Comparison of ENCODE assay signal across 1 cellular context in genomic region chr15:60555814-60556213, GRCh38.
TF ChIP-seq lines count a peak whose summit lies in the region.

No MANE protein-coding gene starts in this region.

TF ChIP-seq in GM23338, 12 proteins besides CTCF, POLR2A, EP300 and RAD21 (continued from another document):
- TF ChIP-seq, protein P1, sequence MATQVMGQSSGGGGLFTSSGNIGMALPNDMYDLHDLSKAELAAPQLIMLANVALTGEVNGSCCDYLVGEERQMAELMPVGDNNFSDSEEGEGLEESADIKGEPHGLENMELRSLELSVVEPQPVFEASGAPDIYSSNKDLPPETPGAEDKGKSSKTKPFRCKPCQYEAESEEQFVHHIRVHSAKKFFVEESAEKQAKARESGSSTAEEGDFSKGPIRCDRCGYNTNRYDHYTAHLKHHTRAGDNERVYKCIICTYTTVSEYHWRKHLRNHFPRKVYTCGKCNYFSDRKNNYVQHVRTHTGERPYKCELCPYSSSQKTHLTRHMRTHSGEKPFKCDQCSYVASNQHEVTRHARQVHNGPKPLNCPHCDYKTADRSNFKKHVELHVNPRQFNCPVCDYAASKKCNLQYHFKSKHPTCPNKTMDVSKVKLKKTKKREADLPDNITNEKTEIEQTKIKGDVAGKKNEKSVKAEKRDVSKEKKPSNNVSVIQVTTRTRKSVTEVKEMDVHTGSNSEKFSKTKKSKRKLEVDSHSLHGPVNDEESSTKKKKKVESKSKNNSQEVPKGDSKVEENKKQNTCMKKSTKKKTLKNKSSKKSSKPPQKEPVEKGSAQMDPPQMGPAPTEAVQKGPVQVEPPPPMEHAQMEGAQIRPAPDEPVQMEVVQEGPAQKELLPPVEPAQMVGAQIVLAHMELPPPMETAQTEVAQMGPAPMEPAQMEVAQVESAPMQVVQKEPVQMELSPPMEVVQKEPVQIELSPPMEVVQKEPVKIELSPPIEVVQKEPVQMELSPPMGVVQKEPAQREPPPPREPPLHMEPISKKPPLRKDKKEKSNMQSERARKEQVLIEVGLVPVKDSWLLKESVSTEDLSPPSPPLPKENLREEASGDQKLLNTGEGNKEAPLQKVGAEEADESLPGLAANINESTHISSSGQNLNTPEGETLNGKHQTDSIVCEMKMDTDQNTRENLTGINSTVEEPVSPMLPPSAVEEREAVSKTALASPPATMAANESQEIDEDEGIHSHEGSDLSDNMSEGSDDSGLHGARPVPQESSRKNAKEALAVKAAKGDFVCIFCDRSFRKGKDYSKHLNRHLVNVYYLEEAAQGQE (IDR thresholded peaks at IDR 0.05; ENCODE audit: unreplicated experiment), result no peak
- TF ChIP-seq ZNF331 (CRISPR knock-in tag; IDR thresholded peaks at IDR 0.05; ENCODE audit: low read depth) (no peak), JUNB (IDR thresholded peaks at IDR 0.05; ENCODE audit: unreplicated experiment) (no peak), ZNF114 (CRISPR knock-in tag; IDR thresholded peaks at IDR 0.05) (no peak), NANOG (IDR thresholded peaks at IDR 0.05; ENCODE audit: borderline replicate concordance) (no peak), CREB1 (CRISPR knock-in tag; IDR thresholded peaks at IDR 0.05; ENCODE audit: low read depth) (no peak), POLR2AphosphoS5 (IDR thresholded peaks at IDR 0.05; ENCODE audit: low read depth) (no peak), ETS1 (IDR thresholded peaks at IDR 0.05) (no peak)
- TF ChIP-seq, protein P2, sequence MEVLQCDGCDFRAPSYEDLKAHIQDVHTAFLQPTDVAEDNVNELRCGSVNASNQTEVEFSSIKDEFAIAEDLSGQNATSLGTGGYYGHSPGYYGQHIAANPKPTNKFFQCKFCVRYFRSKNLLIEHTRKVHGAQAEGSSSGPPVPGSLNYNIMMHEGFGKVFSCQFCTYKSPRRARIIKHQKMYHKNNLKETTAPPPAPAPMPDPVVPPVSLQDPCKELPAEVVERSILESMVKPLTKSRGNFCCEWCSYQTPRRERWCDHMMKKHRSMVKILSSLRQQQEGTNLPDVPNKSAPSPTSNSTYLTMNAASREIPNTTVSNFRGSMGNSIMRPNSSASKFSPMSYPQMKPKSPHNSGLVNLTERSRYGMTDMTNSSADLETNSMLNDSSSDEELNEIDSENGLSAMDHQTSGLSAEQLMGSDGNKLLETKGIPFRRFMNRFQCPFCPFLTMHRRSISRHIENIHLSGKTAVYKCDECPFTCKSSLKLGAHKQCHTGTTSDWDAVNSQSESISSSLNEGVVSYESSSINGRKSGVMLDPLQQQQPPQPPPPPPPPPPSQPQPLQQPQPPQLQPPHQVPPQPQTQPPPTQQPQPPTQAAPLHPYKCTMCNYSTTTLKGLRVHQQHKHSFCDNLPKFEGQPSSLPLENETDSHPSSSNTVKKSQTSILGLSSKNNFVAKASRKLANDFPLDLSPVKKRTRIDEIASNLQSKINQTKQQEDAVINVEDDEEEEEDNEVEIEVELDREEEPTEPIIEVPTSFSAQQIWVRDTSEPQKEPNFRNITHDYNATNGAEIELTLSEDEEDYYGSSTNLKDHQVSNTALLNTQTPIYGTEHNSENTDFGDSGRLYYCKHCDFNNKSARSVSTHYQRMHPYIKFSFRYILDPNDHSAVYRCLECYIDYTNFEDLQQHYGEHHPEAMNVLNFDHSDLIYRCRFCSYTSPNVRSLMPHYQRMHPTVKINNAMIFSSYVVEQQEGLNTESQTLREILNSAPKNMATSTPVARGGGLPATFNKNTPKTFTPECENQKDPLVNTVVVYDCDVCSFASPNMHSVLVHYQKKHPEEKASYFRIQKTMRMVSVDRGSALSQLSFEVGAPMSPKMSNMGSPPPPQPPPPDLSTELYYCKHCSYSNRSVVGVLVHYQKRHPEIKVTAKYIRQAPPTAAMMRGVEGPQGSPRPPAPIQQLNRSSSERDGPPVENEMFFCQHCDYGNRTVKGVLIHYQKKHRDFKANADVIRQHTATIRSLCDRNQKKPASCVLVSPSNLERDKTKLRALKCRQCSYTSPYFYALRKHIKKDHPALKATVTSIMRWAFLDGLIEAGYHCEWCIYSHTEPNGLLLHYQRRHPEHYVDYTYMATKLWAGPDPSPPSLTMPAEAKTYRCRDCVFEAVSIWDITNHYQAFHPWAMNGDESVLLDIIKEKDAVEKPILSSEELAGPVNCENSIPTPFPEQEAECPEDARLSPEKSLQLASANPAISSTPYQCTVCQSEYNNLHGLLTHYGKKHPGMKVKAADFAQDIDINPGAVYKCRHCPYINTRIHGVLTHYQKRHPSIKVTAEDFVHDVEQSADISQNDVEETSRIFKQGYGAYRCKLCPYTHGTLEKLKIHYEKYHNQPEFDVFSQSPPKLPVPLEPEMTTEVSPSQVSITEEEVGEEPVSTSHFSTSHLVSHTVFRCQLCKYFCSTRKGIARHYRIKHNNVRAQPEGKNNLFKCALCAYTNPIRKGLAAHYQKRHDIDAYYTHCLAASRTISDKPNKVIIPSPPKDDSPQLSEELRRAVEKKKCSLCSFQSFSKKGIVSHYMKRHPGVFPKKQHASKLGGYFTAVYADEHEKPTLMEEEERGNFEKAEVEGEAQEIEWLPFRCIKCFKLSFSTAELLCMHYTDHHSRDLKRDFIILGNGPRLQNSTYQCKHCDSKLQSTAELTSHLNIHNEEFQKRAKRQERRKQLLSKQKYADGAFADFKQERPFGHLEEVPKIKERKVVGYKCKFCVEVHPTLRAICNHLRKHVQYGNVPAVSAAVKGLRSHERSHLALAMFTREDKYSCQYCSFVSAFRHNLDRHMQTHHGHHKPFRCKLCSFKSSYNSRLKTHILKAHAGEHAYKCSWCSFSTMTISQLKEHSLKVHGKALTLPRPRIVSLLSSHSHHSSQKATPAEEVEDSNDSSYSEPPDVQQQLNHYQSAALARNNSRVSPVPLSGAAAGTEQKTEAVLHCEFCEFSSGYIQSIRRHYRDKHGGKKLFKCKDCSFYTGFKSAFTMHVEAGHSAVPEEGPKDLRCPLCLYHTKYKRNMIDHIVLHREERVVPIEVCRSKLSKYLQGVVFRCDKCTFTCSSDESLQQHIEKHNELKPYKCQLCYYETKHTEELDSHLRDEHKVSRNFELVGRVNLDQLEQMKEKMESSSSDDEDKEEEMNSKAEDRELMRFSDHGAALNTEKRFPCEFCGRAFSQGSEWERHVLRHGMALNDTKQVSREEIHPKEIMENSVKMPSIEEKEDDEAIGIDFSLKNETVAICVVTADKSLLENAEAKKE (CRISPR knock-in tag; IDR thresholded peaks at IDR 0.05), result no peak
TF ChIP-seq in GM23338: peak in this region for 0.
